8 cellular contexts compared by ENCODE assay signal in the genomic region with DNA sequence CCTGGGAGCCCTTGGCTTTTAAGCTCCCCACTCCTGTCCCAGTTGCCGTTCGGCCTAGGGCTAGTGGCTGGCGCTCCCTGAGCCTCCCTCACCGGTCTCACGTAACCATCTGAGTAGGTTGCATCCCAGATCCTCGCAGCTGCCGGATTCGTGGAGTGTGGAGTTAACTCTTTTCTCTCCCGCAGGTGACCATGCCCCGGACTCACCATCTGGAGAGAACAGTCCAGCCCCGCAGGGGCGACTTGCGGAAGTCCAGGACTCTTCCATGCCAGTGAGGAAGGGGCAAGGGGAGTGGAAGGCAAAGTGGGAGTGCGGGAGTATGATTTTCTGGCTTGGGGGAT. TPM values are rescaled to one million over a fixed set of nuclear protein-coding genes. Genes with fewer than 3 reads are reported as not detected.
DNase-seq lines count a peak whose midpoint lies in the region; ATAC-seq and TF ChIP-seq lines count a peak whose summit lies in the region.

No MANE protein-coding gene starts in this region.

- no peaks in the 10 kb centered on the region for H3K9me3 ChIP-seq in BE2C

- H3K27me3 ChIP-seq in BE2C = no peaks in the 10 kb centered on the region
- H3K27me3 ChIP-seq in dorsolateral prefrontal cortex = no peaks in the 10 kb centered on the region

- TF ChIP-seq CTCF in BE2C (IDR thresholded peaks at IDR 0.05; ENCODE audit: low read depth, low read length) (no peak), dorsolateral prefrontal cortex (IDR thresholded peaks at IDR 0.05 in 54 of 56, conservative IDR thresholded peaks at IDR 0.05 in 2 of 56; ENCODE audit: low read depth in 1 of 56, partially characterized antibody in 56 of 56) (no peak)

- no peak for ATAC-seq in HG02973 (IDR thresholded peaks at IDR 0.05; ENCODE audit: unreplicated experiment)

- DNase-seq in BE2C (no peak), NCI-H69 (lab: John Stamatoyannopoulos, UW) (peak; percentile 67), dorsolateral prefrontal cortex (peak in 1 of 10 donors; percentile 47), myocyte (ENCODE audit: low read depth) (peak; percentile 22), NCI-H226 (no peak), Ammon's horn (ENCODE audit: low spot score) (no peak), NCI-H2029 treated with DMSO at 0.1 percent for 48 hours (lab: John Stamatoyannopoulos, UW) (no peak)

- H3K27ac ChIP-seq in dorsolateral prefrontal cortex = peak overlapping the region in 56 of 59 donors; percentile 89 to 99 (median 97)

- H3K4me3 ChIP-seq in BE2C (ENCODE audit: low read depth, low read length) (peak overlapping the region; percentile 99), dorsolateral prefrontal cortex (peak overlapping the region; percentile 65 to 99 (median 93))

- no peaks in the 10 kb centered on the region for H3K4me1 ChIP-seq in BE2C

- peaks cover 52% of the 10 kb centered on the region for H3K36me3 ChIP-seq in BE2C

- intact Hi-C loops in dorsolateral prefrontal cortex (cut with DNase I) = loop anchor here in 1 of 2 donors (2.0 kb wide), 1 partner anchor 100 kb away; a partner anchor contains a TSS

RNA-seq across cellular contexts. Expression of a gene that starts 0.9 kb away (rescaled TPM):
- polyA plus RNA-seq in BE2C (2012; ENCODE audit: insufficient read depth, insufficient read length, low read depth) = 116 TPM
- 10 to 100 TPM; 26.5 to 53.6 (median 39.9) TPM for total RNA-seq in dorsolateral prefrontal cortex
- 46.8 and 47.6 TPM in 2 replicates for total RNA-seq in myocyte
- polyA plus RNA-seq in myocyte (2012) = 49.2 TPM

RNA-seq across cellular contexts. Expression of a gene that starts 3.2 kb away (rescaled TPM):
- polyA plus RNA-seq in BE2C (2012; ENCODE audit: insufficient read depth, insufficient read length, low read depth) = 2,504 TPM
- total RNA-seq in dorsolateral prefrontal cortex = 100 to 1,000 TPM; 509 to 985 (median 862) TPM
- 748 and 837 TPM in 2 replicates for total RNA-seq in myocyte
- polyA plus RNA-seq in myocyte (2012) = 1,171 TPM

RNA-seq across cellular contexts. Expression of a gene that starts 11.5 kb away (rescaled TPM):
- polyA plus RNA-seq in BE2C (2012; ENCODE audit: insufficient read depth, insufficient read length, low read depth) = 95.6 TPM
- total RNA-seq in dorsolateral prefrontal cortex = 10 to 100 TPM; 16.5 to 72.1 (median 33.7) TPM
- total RNA-seq in myocyte = 124 and 141 TPM in 2 replicates
- polyA plus RNA-seq in myocyte (2012) = 275 TPM

RNA-seq across cellular contexts. Expression of a gene that starts 18.5 kb away (rescaled TPM):
- not detected for polyA plus RNA-seq in BE2C (2012; ENCODE audit: insufficient read depth, insufficient read length, low read depth)
- total RNA-seq in dorsolateral prefrontal cortex (1 to 10 TPM in 14 of 120 experiments, under 1 TPM in 32, not detected in 74; 0.32 to 2.9 (median 0.65) TPM), myocyte (not detected in 2 replicates)
- polyA plus RNA-seq in myocyte (2012) = 0.13 TPM

RNA-seq across cellular contexts. Expression of a gene that starts 27.1 kb away (rescaled TPM):
- polyA plus RNA-seq in BE2C (2012; ENCODE audit: insufficient read depth, insufficient read length, low read depth) = 385 TPM
- total RNA-seq in dorsolateral prefrontal cortex (100 to 1,000 TPM in 19 of 120 experiments, 10 to 100 TPM in 101; 56.1 to 115 (median 86.6) TPM), myocyte (92.4 and 103 TPM in 2 replicates)
- polyA plus RNA-seq in myocyte (2012) = 116 TPM

Comparison
In these comparisons a context has a peak if more than half of its experiments do, and no peak if none do; other contexts are left out.
1. DNase-seq: peak in NCI-H69 (single experiment) and myocyte (single experiment); none in BE2C (single experiment), NCI-H226 (single experiment), Ammon's horn (single experiment) and NCI-H2029 treated with DMSO at 0.1 percent for 48 hours (single experiment).